In the genomic region with DNA sequence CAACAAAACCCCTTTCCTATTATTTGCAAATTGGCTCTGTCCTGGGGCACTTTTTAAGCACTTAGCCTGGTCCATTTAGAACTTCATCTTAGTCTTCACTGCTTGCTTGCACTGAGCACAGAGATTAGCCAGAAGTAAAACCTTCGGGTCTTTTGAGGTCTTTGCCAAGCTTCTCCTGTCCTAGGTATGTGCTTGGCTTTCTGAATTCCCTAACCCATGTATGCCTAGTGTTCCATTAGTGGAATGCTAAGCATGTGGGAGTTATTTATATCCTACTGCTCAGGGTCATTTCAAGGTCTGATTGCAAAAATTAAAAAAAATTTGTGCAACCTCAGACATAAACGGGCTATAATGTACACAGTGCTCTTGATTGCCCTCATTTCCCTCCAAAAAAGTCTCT, we compare ENCODE assay signal across 20 cellular contexts.
"Had no signal": no experiment of that assay in that cellular context is flagged by ENCODE, and none has a peak within 500 bp of the region (broad histone marks: within the 10 kb centered on the region; RNA-seq: fewer than 3 reads in every experiment).

No MANE protein-coding gene starts in this region.

- H3K9ac ChIP-seq: KMS-11 had no signal

- ATAC-seq: K562 had no signal

- H3K27me3 ChIP-seq: SJCRH30 had no signal

- DNase-seq: Kasumi-1, MM.1S, NCI-H1092 treated with DMSO at 0.1 percent for 48 hours, NCI-H1436, NCI-H187, NCI-H2029, NCI-H2081 treated with DMSO at 0.1 percent for 48 hours, NCI-H2171, NCI-H226, NCI-H446, NCI-H510A, NCI-H524 treated with DMSO at 0.1 percent for 48 hours, NCI-H69, NCI-H774, RPMI8226, SHP77 treated with DMSO at 0.1 percent for 48 hours, SJCRH30 had no signal

- H3K4me2 ChIP-seq: KMS-11 had no signal

- H3K4me1 ChIP-seq: SJCRH30 had no signal

- H3K4me3 ChIP-seq: K562, SJCRH30, SK-N-MC had no signal

- H3K27ac ChIP-seq: KMS-11, SJCRH30, SK-N-MC had no signal
